Comparison of ENCODE assay signal across 13 cellular contexts in the genomic region with DNA sequence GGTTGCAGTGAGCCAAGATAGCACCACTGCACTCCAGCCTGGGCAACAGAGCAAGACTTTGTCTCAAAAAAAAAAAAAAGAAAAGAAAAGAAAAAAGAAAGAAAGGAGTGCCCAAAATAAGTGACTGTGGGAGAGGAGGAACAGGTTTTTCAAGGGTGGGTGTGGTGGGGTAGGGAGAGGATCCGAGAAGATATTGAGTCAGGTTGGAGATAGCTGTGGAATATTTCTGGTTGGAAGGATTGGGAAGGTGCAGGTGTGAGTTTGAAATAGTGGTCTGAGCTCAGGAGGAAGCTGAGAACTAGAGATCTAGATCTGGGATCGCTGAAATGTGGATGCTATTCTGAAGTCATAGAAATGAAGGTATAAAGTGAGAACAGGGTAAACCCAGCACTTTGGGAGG. TPM values are rescaled to one million over a fixed set of nuclear protein-coding genes. Genes with fewer than 3 reads are reported as not detected.
DNase-seq lines count a peak whose midpoint lies in the region; ATAC-seq and TF ChIP-seq lines count a peak whose summit lies in the region.
"Had no signal": no experiment of that assay in that cellular context is flagged by ENCODE, and none has a peak within 500 bp of the region (broad histone marks: within the 10 kb centered on the region; RNA-seq: fewer than 3 reads in every experiment).

No MANE protein-coding gene starts in this region.

- H3F3A ChIP-seq in smooth muscle cell (ENCODE audit: low read depth), result no peaks in the 10 kb centered on the region

- ATAC-seq in effector memory CD8-positive, alpha-beta T cell (replicated peaks), result no peak

- peaks cover 56% of the 10 kb centered on the region for H3K36me3 Mint-ChIP-seq in activated CD4-positive, alpha-beta T cell treated with anti-CD3 and anti-CD28 coated beads, Interleukin-2, amount 10 ng/mL, durations not matched to agents 7 days and 5 days (ENCODE audit: low read depth)
- H3K36me3 Mint-ChIP-seq in effector memory CD8-positive, alpha-beta T cell (ENCODE audit: insufficient read depth), result peaks cover 37% of the 10 kb centered on the region

- WGBS in smooth muscle cell (ENCODE audit: low lambda C conversion rate), result 80% methylated on average over 2 of the region's 2 CpGs

- no peak for DNase-seq in activated CD4-positive, alpha-beta T cell treated with anti-CD3 and anti-CD28 coated beads, Interleukin-2, amount 10 ng/mL, durations not matched to agents 7 days and 5 days
- no peak for DNase-seq in activated CD4-positive, alpha-beta T cell treated with anti-CD3 and anti-CD28 coated beads, Interleukin-2, amount 50 U/mL, for 1 hour
- DNase-seq in RWPE1 (ENCODE audit: low spot score), result peak; percentile 31
- no peak for DNase-seq in effector memory CD8-positive, alpha-beta T cell
- no peak for DNase-seq in smooth muscle cell (lab: John Stamatoyannopoulos, UW; ENCODE audit: unreplicated experiment)
- DNase-seq in NCI-H2107 treated with DMSO at 0.1 percent for 48 hours (lab: John Stamatoyannopoulos, UW; ENCODE audit: unreplicated experiment), result no peak
- no peak for DNase-seq in hippocampal formation (lab: John Stamatoyannopoulos, UW)
- DNase-seq in RPMI8226, result no peak
- DNase-seq: NCI-H1694, NCI-H526 treated with DMSO at 0.1 percent for 48 hours had no signal

- H3K27me3 ChIP-seq in smooth muscle cell (ENCODE audit: low read depth), result no peaks in the 10 kb centered on the region
- H3K27me3 ChIP-seq: brain microvascular endothelial cell had no signal

- H3K4me3 ChIP-seq in smooth muscle cell, result no peak overlapping the region
- H3K4me3 ChIP-seq: K562, thoracic aorta had no signal

- H3K27ac ChIP-seq in RWPE1 (peak overlapping the region; percentile 83), smooth muscle cell (ENCODE audit: low read depth) (peak overlapping the region; percentile 80)
- H3K27ac ChIP-seq: brain microvascular endothelial cell, thoracic aorta had no signal

- H4K20me1 ChIP-seq in smooth muscle cell (ENCODE audit: low read depth), result peaks cover 83% of the 10 kb centered on the region

- H2AFZ ChIP-seq in smooth muscle cell (ENCODE audit: low read depth), result no peak overlapping the region

- H3K4me1 Mint-ChIP-seq in activated CD4-positive, alpha-beta T cell treated with anti-CD3 and anti-CD28 coated beads, Interleukin-2, amount 10 ng/mL, durations not matched to agents 7 days and 5 days, result peaks cover 65% of the 10 kb centered on the region
- H3K4me1 Mint-ChIP-seq in effector memory CD8-positive, alpha-beta T cell (ENCODE audit: low read depth in 2 of 2), result peaks cover 48 to 62% of the 10 kb centered on the region in 2 donors

- CTCF ChIA-PET in activated CD4-positive, alpha-beta T cell treated with anti-CD3 and anti-CD28 coated beads, Interleukin-2, amount 10 ng/mL, durations not matched to agents 7 days and 5 days (lab: Charles Lee), result interaction anchor here (0.7 to 1.5 kb wide), 3 partner anchors 10 to 35 kb away, joined by 3 to 5 read pairs (median 3); a partner anchor contains a TSS
- CTCF ChIA-PET in RWPE1 (lab: Yijun Ruan, JAX), result interaction anchor here (0.6 to 2.0 kb wide), 2 partner anchors 36 to 61 kb away, joined by 3 to 6 read pairs; no protein-coding TSS in a partner anchor

- no peaks in the 10 kb centered on the region for H3K9me3 ChIP-seq in smooth muscle cell (replicated peaks; ENCODE audit: low read depth)
- H3K9me3 ChIP-seq: thoracic aorta had no signal

- H3K27ac Mint-ChIP-seq in activated CD4-positive, alpha-beta T cell treated with anti-CD3 and anti-CD28 coated beads, Interleukin-2, amount 10 ng/mL, durations not matched to agents 7 days and 5 days, result peak overlapping the region; percentile 83
- H3K27ac Mint-ChIP-seq in effector memory CD8-positive, alpha-beta T cell, result peak overlapping the region; percentile 11 to 78

- H3K79me2 ChIP-seq in smooth muscle cell (ENCODE audit: low read depth), result peaks cover 67% of the 10 kb centered on the region

- no peak overlapping the region for H3K4me3 Mint-ChIP-seq in activated CD4-positive, alpha-beta T cell treated with anti-CD3 and anti-CD28 coated beads, Interleukin-2, amount 10 ng/mL, durations not matched to agents 7 days and 5 days
- H3K4me3 Mint-ChIP-seq in effector memory CD8-positive, alpha-beta T cell, result peak overlapping the region; percentile 72 to 78

- H3K36me3 ChIP-seq in smooth muscle cell (ENCODE audit: low read depth), result no peaks in the 10 kb centered on the region
- H3K36me3 ChIP-seq: thoracic aorta had no signal

- no peak overlapping the region for H3K9ac ChIP-seq in smooth muscle cell (ENCODE audit: low read depth)

- H3K9me3 Mint-ChIP-seq in activated CD4-positive, alpha-beta T cell treated with anti-CD3 and anti-CD28 coated beads, Interleukin-2, amount 10 ng/mL, durations not matched to agents 7 days and 5 days, result peaks cover 6% of the 10 kb centered on the region
- no peaks in the 10 kb centered on the region for H3K9me3 Mint-ChIP-seq in effector memory CD8-positive, alpha-beta T cell

- POLR2A ChIA-PET in activated CD4-positive, alpha-beta T cell treated with anti-CD3 and anti-CD28 coated beads, Interleukin-2, amount 10 ng/mL, durations not matched to agents 7 days and 5 days (lab: Charles Lee), result interaction anchor here (0.7 kb wide), 1 partner anchor 35 kb away, joined by 4 read pairs; no protein-coding TSS in a partner anchor
- POLR2A ChIA-PET in RWPE1 (lab: Yijun Ruan, JAX; ENCODE audit: low non-redundant PET), result no interaction called here

- H3K27me3 Mint-ChIP-seq in activated CD4-positive, alpha-beta T cell treated with anti-CD3 and anti-CD28 coated beads, Interleukin-2, amount 10 ng/mL, durations not matched to agents 7 days and 5 days, result no peaks in the 10 kb centered on the region
- no peaks in the 10 kb centered on the region for H3K27me3 Mint-ChIP-seq in effector memory CD8-positive, alpha-beta T cell

- TF ChIP-seq CTCF in RWPE1 (conservative IDR thresholded peaks at IDR 0.05; ENCODE audit: low read depth), result no peak
- TF ChIP-seq CTCF in smooth muscle cell (IDR thresholded peaks at IDR 0.05; ENCODE audit: borderline replicate concordance, insufficient read depth, poor library complexity, severe bottlenecking), result no peak

- H3K4me2 ChIP-seq in smooth muscle cell, result no peak overlapping the region

- H3K4me1 ChIP-seq in smooth muscle cell (ENCODE audit: low read depth), result no peaks in the 10 kb centered on the region

RNA-seq across cellular contexts. Expression of a gene that starts 7.8 kb away (rescaled TPM):
- total RNA-seq in activated CD4-positive, alpha-beta T cell treated with anti-CD3 and anti-CD28 coated beads, Interleukin-2, amount 10 ng/mL, durations not matched to agents 7 days and 5 days, result 100 to 1,000 TPM; 126 to 128 TPM
- total RNA-seq in smooth muscle cell, result 47.5 and 55.5 TPM in 2 replicates
- 80.3 and 87.6 TPM in 2 replicates for polyA plus RNA-seq in smooth muscle cell

RNA-seq across cellular contexts. Expression of a gene that starts 22.4 kb away (rescaled TPM):
- 10 to 100 TPM; 56.6 to 66.4 TPM for total RNA-seq in activated CD4-positive, alpha-beta T cell treated with anti-CD3 and anti-CD28 coated beads, Interleukin-2, amount 10 ng/mL, durations not matched to agents 7 days and 5 days
- 14.2 and 24.1 TPM in 2 replicates for total RNA-seq in smooth muscle cell
- polyA plus RNA-seq in smooth muscle cell, result 20.8 and 23.7 TPM in 2 replicates

RNA-seq across cellular contexts. Expression of a gene that starts 24.5 kb away (rescaled TPM):
- 10 to 100 TPM; 58.1 to 64.1 TPM for total RNA-seq in activated CD4-positive, alpha-beta T cell treated with anti-CD3 and anti-CD28 coated beads, Interleukin-2, amount 10 ng/mL, durations not matched to agents 7 days and 5 days
- total RNA-seq in smooth muscle cell, result 43.6 and 53.1 TPM in 2 replicates
- polyA plus RNA-seq in smooth muscle cell, result 35.6 and 41.9 TPM in 2 replicates

RNA-seq across cellular contexts. Expression of a gene that starts 38.9 kb away (rescaled TPM):
- under 1 TPM; 0.12 to 0.19 TPM for total RNA-seq in activated CD4-positive, alpha-beta T cell treated with anti-CD3 and anti-CD28 coated beads, Interleukin-2, amount 10 ng/mL, durations not matched to agents 7 days and 5 days
- 0.04 and 0.22 TPM in 2 replicates for total RNA-seq in smooth muscle cell
- not detected in 2 replicates for polyA plus RNA-seq in smooth muscle cell
- total RNA-seq: K562, thoracic aorta had no signal
- polyA plus RNA-seq: K562 had no signal

RNA-seq across cellular contexts. Expression of a gene that starts 41.3 kb away (rescaled TPM):
- 10 to 100 TPM; 65.8 to 68.2 TPM for total RNA-seq in activated CD4-positive, alpha-beta T cell treated with anti-CD3 and anti-CD28 coated beads, Interleukin-2, amount 10 ng/mL, durations not matched to agents 7 days and 5 days
- total RNA-seq in smooth muscle cell, result 52.4 and 53.7 TPM in 2 replicates
- polyA plus RNA-seq in smooth muscle cell, result 37.1 and 40.2 TPM in 2 replicates
